Comparison of ENCODE assay signal across 1 cellular context in the genomic region with DNA sequence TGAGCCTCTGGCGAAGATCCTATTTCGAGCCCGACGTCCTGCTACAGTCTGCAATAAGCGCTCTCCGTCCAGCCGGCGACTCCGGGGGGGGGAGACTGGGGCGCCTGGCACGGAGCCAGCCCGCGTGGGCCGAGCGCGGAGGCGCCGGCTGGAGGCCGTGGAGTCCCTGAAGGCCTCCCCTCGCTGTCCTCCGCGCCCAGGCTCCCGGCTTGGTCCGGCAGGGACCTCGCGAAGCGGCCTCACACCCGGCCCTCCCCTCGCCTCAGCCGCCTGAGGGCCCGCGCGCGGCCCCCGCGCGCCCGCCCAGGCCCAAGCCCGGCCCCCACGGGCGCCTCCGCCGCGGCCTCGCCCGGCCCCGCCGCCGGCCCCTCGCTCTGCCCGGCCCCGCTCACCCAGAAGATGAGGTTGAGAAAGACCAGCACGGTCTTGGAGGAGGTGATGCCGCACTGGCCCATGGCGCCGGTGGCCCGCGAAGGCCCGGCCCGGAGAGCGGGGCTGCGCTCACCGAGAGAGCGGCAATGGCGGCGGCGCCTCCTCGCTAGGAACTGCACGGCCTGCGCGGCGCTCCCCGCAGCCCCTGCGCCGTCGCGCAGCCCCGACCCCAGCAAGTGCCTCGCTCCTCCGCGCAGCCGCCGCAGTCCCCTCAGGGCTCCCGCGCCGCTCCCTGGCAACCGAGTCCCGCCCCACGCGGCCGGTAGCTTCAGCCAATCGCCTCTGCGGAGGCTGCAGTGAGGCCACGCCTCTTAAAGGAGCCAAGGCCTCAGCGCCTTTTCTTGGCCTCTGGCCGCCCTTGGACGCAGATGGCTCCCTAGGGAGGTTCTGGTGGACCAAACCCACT.
TF ChIP-seq lines count a peak whose summit lies in the region.

A gene (minus strand): TSS at position 610 of the 838 bp plus-strand sequence. CDS start 155 bp downstream, at position 455.

TF ChIP-seq in HEK293, 187 proteins besides CTCF, POLR2A, EP300 and RAD21 (continued from another document and continues in another):
- TF ChIP-seq, protein P1, sequence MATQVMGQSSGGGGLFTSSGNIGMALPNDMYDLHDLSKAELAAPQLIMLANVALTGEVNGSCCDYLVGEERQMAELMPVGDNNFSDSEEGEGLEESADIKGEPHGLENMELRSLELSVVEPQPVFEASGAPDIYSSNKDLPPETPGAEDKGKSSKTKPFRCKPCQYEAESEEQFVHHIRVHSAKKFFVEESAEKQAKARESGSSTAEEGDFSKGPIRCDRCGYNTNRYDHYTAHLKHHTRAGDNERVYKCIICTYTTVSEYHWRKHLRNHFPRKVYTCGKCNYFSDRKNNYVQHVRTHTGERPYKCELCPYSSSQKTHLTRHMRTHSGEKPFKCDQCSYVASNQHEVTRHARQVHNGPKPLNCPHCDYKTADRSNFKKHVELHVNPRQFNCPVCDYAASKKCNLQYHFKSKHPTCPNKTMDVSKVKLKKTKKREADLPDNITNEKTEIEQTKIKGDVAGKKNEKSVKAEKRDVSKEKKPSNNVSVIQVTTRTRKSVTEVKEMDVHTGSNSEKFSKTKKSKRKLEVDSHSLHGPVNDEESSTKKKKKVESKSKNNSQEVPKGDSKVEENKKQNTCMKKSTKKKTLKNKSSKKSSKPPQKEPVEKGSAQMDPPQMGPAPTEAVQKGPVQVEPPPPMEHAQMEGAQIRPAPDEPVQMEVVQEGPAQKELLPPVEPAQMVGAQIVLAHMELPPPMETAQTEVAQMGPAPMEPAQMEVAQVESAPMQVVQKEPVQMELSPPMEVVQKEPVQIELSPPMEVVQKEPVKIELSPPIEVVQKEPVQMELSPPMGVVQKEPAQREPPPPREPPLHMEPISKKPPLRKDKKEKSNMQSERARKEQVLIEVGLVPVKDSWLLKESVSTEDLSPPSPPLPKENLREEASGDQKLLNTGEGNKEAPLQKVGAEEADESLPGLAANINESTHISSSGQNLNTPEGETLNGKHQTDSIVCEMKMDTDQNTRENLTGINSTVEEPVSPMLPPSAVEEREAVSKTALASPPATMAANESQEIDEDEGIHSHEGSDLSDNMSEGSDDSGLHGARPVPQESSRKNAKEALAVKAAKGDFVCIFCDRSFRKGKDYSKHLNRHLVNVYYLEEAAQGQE (tag by site-specific recombination; IDR thresholded peaks at IDR 0.05), result no peak
- TF ChIP-seq, protein P2, sequence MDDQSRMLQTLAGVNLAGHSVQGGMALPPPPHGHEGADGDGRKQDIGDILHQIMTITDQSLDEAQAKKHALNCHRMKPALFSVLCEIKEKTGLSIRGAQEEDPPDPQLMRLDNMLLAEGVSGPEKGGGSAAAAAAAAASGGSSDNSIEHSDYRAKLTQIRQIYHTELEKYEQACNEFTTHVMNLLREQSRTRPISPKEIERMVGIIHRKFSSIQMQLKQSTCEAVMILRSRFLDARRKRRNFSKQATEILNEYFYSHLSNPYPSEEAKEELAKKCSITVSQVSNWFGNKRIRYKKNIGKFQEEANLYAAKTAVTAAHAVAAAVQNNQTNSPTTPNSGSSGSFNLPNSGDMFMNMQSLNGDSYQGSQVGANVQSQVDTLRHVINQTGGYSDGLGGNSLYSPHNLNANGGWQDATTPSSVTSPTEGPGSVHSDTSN (CRISPR knock-in tag; IDR thresholded peaks at IDR 0.05), result peak; percentile 85; the same call in 1 of the 2 replicates
- TF ChIP-seq ZNF324 (tag by site-specific recombination; IDR thresholded peaks at IDR 0.05) (no peak), ZNF747 (tag by site-specific recombination; IDR thresholded peaks at IDR 0.05) (no peak), ZXDB (tag by site-specific recombination; IDR thresholded peaks at IDR 0.05) (no peak), RBAK (tag by site-specific recombination; IDR thresholded peaks at IDR 0.05) (no peak), ZNF585B (tag by site-specific recombination; IDR thresholded peaks at IDR 0.05) (no peak), BCL11B (tag by site-specific recombination; IDR thresholded peaks at IDR 0.05; ENCODE audit: low read depth) (no peak), ZNF23 (tag by site-specific recombination; IDR thresholded peaks at IDR 0.05; ENCODE audit: borderline replicate concordance) (no peak), ZSCAN16 (tag by site-specific recombination; IDR thresholded peaks at IDR 0.05) (no peak), WT1 (tag by site-specific recombination; IDR thresholded peaks at IDR 0.05) (no peak), ZNF654 (tag by site-specific recombination; IDR thresholded peaks at IDR 0.05; ENCODE audit: low read depth) (no peak), ZEB2 (tag by site-specific recombination; IDR thresholded peaks at IDR 0.05) (0 out of 2 replicates have a peak, but pooled peaks have one; percentile 24), ZNF843 (tag by site-specific recombination; IDR thresholded peaks at IDR 0.05) (no peak), ZNF19 (tag by site-specific recombination; IDR thresholded peaks at IDR 0.05; ENCODE audit: low read depth) (no peak), ZNF112 (tag by site-specific recombination; IDR thresholded peaks at IDR 0.05) (no peak), ZNF610 (tag by site-specific recombination; IDR thresholded peaks at IDR 0.05; ENCODE audit: borderline replicate concordance) (no peak), GFI1B (tag by site-specific recombination; IDR thresholded peaks at IDR 0.05) (no peak), SP7 (tag by site-specific recombination; IDR thresholded peaks at IDR 0.05) (peak; percentile 38; the same call in 1 of the 2 replicates), ZNF394 (tag by site-specific recombination; IDR thresholded peaks at IDR 0.05; ENCODE audit: borderline replicate concordance) (no peak), MEIS1 (CRISPR knock-in tag; IDR thresholded peaks at IDR 0.05; ENCODE audit: borderline replicate concordance) (no peak), ZNF501 (tag by site-specific recombination; IDR thresholded peaks at IDR 0.05) (peak; percentile 68; the same call in 1 of the 2 replicates), ZNF157 (tag by site-specific recombination; IDR thresholded peaks at IDR 0.05) (no peak), ZBTB7A (tag by site-specific recombination; IDR thresholded peaks at IDR 0.05; ENCODE audit: low read depth) (no peak), ZNF544 (tag by site-specific recombination; IDR thresholded peaks at IDR 0.05) (no peak)
- TF ChIP-seq, protein P3, sequence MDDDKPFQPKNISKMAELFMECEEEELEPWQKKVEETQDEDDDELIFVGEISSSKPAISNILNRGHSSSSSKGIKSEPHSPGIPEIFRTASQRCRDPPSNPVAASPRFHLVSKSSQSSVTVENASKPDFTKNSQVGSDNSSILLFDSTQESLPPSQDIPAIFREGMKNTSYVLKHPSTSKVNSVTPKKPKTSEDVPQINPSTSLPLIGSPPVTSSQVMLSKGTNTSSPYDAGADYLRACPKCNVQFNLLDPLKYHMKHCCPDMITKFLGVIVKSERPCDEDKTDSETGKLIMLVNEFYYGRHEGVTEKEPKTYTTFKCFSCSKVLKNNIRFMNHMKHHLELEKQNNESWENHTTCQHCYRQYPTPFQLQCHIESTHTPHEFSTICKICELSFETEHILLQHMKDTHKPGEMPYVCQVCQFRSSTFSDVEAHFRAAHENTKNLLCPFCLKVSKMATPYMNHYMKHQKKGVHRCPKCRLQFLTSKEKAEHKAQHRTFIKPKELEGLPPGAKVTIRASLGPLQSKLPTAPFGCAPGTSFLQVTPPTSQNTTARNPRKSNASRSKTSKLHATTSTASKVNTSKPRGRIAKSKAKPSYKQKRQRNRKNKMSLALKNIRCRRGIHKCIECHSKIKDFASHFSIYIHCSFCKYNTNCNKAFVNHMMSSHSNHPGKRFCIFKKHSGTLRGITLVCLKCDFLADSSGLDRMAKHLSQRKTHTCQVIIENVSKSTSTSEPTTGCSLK (tag by site-specific recombination; IDR thresholded peaks at IDR 0.05), result no peak
- TF ChIP-seq, protein P4, sequence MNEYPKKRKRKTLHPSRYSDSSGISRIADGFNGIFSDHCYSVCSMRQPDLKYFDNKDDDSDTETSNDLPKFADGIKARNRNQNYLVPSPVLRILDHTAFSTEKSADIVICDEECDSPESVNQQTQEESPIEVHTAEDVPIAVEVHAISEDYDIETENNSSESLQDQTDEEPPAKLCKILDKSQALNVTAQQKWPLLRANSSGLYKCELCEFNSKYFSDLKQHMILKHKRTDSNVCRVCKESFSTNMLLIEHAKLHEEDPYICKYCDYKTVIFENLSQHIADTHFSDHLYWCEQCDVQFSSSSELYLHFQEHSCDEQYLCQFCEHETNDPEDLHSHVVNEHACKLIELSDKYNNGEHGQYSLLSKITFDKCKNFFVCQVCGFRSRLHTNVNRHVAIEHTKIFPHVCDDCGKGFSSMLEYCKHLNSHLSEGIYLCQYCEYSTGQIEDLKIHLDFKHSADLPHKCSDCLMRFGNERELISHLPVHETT (tag by site-specific recombination; IDR thresholded peaks at IDR 0.05), result no peak
- TF ChIP-seq, protein P5, sequence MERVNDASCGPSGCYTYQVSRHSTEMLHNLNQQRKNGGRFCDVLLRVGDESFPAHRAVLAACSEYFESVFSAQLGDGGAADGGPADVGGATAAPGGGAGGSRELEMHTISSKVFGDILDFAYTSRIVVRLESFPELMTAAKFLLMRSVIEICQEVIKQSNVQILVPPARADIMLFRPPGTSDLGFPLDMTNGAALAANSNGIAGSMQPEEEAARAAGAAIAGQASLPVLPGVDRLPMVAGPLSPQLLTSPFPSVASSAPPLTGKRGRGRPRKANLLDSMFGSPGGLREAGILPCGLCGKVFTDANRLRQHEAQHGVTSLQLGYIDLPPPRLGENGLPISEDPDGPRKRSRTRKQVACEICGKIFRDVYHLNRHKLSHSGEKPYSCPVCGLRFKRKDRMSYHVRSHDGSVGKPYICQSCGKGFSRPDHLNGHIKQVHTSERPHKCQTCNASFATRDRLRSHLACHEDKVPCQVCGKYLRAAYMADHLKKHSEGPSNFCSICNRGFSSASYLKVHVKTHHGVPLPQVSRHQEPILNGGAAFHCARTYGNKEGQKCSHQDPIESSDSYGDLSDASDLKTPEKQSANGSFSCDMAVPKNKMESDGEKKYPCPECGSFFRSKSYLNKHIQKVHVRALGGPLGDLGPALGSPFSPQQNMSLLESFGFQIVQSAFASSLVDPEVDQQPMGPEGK (tag by site-specific recombination; IDR thresholded peaks at IDR 0.05), result peak; percentile 74
- TF ChIP-seq, protein P6, sequence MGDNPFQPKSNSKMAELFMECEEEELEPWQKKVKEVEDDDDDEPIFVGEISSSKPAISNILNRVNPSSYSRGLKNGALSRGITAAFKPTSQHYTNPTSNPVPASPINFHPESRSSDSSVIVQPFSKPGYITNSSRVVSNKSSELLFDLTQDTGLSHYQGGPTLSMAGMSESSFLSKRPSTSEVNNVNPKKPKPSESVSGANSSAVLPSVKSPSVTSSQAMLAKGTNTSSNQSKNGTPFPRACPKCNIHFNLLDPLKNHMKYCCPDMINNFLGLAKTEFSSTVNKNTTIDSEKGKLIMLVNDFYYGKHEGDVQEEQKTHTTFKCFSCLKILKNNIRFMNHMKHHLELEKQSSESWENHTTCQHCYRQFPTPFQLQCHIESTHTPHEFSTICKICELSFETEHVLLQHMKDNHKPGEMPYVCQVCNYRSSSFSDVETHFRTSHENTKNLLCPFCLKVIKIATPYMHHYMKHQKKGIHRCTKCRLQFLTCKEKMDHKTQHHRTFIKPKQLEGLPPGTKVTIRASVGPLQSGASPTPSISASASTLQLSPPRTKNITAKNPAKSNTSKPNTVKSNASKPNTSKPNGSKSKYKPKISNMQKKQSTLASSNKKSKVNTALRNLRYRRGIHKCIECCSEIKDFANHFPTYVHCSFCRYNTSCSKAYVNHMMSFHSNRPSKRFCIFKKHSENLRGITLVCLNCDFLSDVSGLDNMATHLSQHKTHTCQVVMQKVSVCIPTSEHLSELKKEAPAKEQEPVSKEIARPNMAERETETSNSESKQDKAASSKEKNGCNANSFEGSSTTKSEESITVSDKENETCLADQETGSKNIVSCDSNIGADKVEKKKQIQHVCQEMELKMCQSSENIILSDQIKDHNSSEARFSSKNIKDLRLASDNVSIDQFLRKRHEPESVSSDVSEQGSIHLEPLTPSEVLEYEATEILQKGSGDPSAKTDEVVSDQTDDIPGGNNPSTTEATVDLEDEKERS (tag by site-specific recombination; IDR thresholded peaks at IDR 0.05), result no peak
- TF ChIP-seq, protein P7, sequence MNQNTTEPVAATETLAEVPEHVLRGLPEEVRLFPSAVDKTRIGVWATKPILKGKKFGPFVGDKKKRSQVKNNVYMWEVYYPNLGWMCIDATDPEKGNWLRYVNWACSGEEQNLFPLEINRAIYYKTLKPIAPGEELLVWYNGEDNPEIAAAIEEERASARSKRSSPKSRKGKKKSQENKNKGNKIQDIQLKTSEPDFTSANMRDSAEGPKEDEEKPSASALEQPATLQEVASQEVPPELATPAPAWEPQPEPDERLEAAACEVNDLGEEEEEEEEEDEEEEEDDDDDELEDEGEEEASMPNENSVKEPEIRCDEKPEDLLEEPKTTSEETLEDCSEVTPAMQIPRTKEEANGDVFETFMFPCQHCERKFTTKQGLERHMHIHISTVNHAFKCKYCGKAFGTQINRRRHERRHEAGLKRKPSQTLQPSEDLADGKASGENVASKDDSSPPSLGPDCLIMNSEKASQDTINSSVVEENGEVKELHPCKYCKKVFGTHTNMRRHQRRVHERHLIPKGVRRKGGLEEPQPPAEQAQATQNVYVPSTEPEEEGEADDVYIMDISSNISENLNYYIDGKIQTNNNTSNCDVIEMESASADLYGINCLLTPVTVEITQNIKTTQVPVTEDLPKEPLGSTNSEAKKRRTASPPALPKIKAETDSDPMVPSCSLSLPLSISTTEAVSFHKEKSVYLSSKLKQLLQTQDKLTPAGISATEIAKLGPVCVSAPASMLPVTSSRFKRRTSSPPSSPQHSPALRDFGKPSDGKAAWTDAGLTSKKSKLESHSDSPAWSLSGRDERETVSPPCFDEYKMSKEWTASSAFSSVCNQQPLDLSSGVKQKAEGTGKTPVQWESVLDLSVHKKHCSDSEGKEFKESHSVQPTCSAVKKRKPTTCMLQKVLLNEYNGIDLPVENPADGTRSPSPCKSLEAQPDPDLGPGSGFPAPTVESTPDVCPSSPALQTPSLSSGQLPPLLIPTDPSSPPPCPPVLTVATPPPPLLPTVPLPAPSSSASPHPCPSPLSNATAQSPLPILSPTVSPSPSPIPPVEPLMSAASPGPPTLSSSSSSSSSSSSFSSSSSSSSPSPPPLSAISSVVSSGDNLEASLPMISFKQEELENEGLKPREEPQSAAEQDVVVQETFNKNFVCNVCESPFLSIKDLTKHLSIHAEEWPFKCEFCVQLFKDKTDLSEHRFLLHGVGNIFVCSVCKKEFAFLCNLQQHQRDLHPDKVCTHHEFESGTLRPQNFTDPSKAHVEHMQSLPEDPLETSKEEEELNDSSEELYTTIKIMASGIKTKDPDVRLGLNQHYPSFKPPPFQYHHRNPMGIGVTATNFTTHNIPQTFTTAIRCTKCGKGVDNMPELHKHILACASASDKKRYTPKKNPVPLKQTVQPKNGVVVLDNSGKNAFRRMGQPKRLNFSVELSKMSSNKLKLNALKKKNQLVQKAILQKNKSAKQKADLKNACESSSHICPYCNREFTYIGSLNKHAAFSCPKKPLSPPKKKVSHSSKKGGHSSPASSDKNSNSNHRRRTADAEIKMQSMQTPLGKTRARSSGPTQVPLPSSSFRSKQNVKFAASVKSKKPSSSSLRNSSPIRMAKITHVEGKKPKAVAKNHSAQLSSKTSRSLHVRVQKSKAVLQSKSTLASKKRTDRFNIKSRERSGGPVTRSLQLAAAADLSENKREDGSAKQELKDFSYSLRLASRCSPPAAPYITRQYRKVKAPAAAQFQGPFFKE (tag by site-specific recombination; IDR thresholded peaks at IDR 0.05; ENCODE audit: borderline replicate concordance), result no peak
- TF ChIP-seq, protein P8, sequence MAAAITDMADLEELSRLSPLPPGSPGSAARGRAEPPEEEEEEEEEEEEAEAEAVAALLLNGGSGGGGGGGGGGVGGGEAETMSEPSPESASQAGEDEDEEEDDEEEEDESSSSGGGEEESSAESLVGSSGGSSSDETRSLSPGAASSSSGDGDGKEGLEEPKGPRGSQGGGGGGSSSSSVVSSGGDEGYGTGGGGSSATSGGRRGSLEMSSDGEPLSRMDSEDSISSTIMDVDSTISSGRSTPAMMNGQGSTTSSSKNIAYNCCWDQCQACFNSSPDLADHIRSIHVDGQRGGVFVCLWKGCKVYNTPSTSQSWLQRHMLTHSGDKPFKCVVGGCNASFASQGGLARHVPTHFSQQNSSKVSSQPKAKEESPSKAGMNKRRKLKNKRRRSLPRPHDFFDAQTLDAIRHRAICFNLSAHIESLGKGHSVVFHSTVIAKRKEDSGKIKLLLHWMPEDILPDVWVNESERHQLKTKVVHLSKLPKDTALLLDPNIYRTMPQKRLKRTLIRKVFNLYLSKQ (tag by site-specific recombination; IDR thresholded peaks at IDR 0.05; ENCODE audit: borderline replicate concordance), result no peak
